Comparison of ENCODE assay signal across 8 cellular contexts in genomic region chr7:121544726-121545125, GRCh38.
DNase-seq lines count a peak whose midpoint lies in the region; ATAC-seq, FAIRE-seq and TF ChIP-seq lines count a peak whose summit lies in the region.

No MANE protein-coding gene starts in this region.

- H3K27ac ChIP-seq in pancreas: no peak overlapping the region
- H3K27ac ChIP-seq in body of pancreas: no peak overlapping the region

- H3K4me3 ChIP-seq in astrocyte of the spinal cord (ENCODE audit: low read depth, low read length) (no peak overlapping the region), pancreas (no peak overlapping the region), body of pancreas (no peak overlapping the region)

- intact Hi-C loops in pancreas (cut with DNase I): loop anchor here in 2 of 3 donors (5.0 to 10.0 kb wide), 3 partner anchors 177 to 420 kb away; no protein-coding TSS in a partner anchor
- intact Hi-C loops in body of pancreas (cut with DNase I): loop anchor here (5.0 kb wide), 1 partner anchor 177 kb away; no protein-coding TSS in a partner anchor

- ATAC-seq in HG03460 (IDR thresholded peaks at IDR 0.05; ENCODE audit: unreplicated experiment): peak; percentile 57
- ATAC-seq in pancreas: peak in 3 of 4 donors; percentile 13 to 51 (median 21)
- ATAC-seq in GM19324 (IDR thresholded peaks at IDR 0.05; ENCODE audit: low FRiP score, unreplicated experiment): no peak
- ATAC-seq in body of pancreas: no peak

- H3K36me3 ChIP-seq in pancreas: no peaks in the 10 kb centered on the region
- H3K36me3 ChIP-seq in body of pancreas (replicated peaks in 1 of 2; ENCODE audit: insufficient read depth in 1 of 2, low read depth in 2 of 2): no peaks in the 10 kb centered on the region

- H3K27me3 ChIP-seq in pancreas (no peaks in the 10 kb centered on the region), body of pancreas (no peaks in the 10 kb centered on the region)

- DNase-seq in stimulated activated CD4-positive, alpha-beta T cell treated with anti-CD3 and anti-CD28 coated beads, Interleukin-4, amount 100 ng/mL, for 24 hours: peak; percentile 15
- DNase-seq in stimulated activated CD4-positive, alpha-beta T cell treated with anti-CD3 and anti-CD28 coated beads, Interleukin-4, amount 100 ng/mL, for 4 hours: no peak
- DNase-seq in astrocyte of the spinal cord (ENCODE audit: low read depth, low spot score) (peak; percentile 97), pancreas (no peak), D341Med (ENCODE audit: low spot score) (no peak), body of pancreas (no peak)

- H3K4me1 ChIP-seq in pancreas: peaks cover 3 to 22% (median 6%) of the 10 kb centered on the region in 3 donors
- H3K4me1 ChIP-seq in body of pancreas: peaks cover 28% of the 10 kb centered on the region

- FAIRE-seq in pancreas (lab: Jason Lieb, UNC): no peak

- 68 to 83% methylated on average over 2 of the region's 2 CpGs for WGBS in pancreas, 2 donors
- 59 to 69% methylated on average over 2 of the region's 2 CpGs for WGBS in body of pancreas, 2 donors

- TF ChIP-seq CTCF in astrocyte of the spinal cord (IDR thresholded peaks at IDR 0.05; ENCODE audit: low read depth, low read length) (no peak), pancreas (IDR thresholded peaks at IDR 0.05) (no peak), body of pancreas (IDR thresholded peaks at IDR 0.05) (no peak)

- TF ChIP-seq POLR2A in body of pancreas (IDR thresholded peaks at IDR 0.05): no peak

- in situ Hi-C loops in astrocyte of the spinal cord (cut with HindIII; ENCODE audit: low sequenced_read_pairs): no loop called here

- H3K9me3 ChIP-seq in pancreas (no peaks in the 10 kb centered on the region), body of pancreas (no peaks in the 10 kb centered on the region)

Comparison
In these comparisons a context has a peak if more than half of its experiments do, and no peak if none do; other contexts are left out.
1. DNase-seq: peak in stimulated activated CD4-positive, alpha-beta T cell treated with anti-CD3 and anti-CD28 coated beads, Interleukin-4, amount 100 ng/mL, for 24 hours (single experiment) and astrocyte of the spinal cord (single experiment); none in stimulated activated CD4-positive, alpha-beta T cell treated with anti-CD3 and anti-CD28 coated beads, Interleukin-4, amount 100 ng/mL, for 4 hours (0 of 2), pancreas (0 of 6), D341Med (single experiment) and body of pancreas (0 of 4).
2. ATAC-seq: peak in HG03460 (single experiment) and pancreas (3 of 4); none in GM19324 (single experiment) and body of pancreas (single experiment).